ENCODE assay signal across 11 cellular contexts in genomic region chr2:236008857-236009256, GRCh38.
"Had no signal": no experiment of that assay in that cellular context is flagged by ENCODE, and none has a peak within 500 bp of the region (broad histone marks: within the 10 kb centered on the region; RNA-seq: fewer than 3 reads in every experiment).

No MANE protein-coding gene starts in this region.

- H3K36me3 ChIP-seq: HAP-1 had no signal

- H3K9me3 ChIP-seq: HAP-1 had no signal

- DNase-seq: GM23248, GOT3, H7, H9, HCEC 1CT, HFFc6 had no signal

- ATAC-seq: GM23338, HCT116 had no signal

- H3K9ac ChIP-seq: GM23248 had no signal

- H3K27ac ChIP-seq: GM23248 had no signal

- H3K4me1 ChIP-seq: HAP-1 had no signal

- H3K4me3 ChIP-seq: GM23248, GM23338, HAP-1 had no signal

- H3K4me2 ChIP-seq: GM23338 had no signal

- FAIRE-seq: H1, H54 had no signal

- H2AFZ ChIP-seq: GM23248, GM23338 had no signal
